In the genomic region with DNA sequence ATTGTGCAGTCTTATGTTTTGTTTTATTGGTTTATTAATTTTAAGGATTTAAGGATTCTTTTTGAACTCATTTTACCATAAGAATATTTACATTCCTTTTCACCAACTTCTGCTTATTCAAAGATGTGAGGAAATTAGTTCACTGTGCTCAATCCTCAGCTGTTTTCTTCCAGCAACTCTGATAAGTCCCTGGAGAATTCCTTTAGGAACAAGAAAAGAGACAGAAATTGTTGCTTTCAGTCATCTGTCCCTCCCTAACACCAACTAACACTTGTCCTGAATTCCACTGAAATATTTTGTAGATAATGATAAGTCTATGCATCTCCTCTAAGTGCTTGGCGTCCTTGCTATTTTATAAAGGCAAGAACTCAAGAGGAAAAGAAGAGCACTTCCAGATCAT, we compare ENCODE assay signal across 21 cellular contexts.
DNase-seq lines count a peak whose midpoint lies in the region; ATAC-seq, FAIRE-seq and TF ChIP-seq lines count a peak whose summit lies in the region.
"Had no signal": no experiment of that assay in that cellular context is flagged by ENCODE, and none has a peak within 500 bp of the region (broad histone marks: within the 10 kb centered on the region; RNA-seq: fewer than 3 reads in every experiment).

No MANE protein-coding gene starts in this region.

- no peaks in the 10 kb centered on the region for H3K9me2 ChIP-seq in GM23248 (ENCODE audit: insufficient read depth)

- no peak for FAIRE-seq in GM12891 (lab: Jason Lieb, UNC)
- FAIRE-seq: D721Med, HTR-8/SVneo, K562 had no signal

- ATAC-seq in GM18868 (IDR thresholded peaks at IDR 0.05; ENCODE audit: unreplicated experiment) = no peak
- ATAC-seq: HCT116, K562 had no signal

- no peak overlapping the region for H2BK15ac ChIP-seq in neuronal stem cell (ENCODE audit: low read length)

- H2BK5ac ChIP-seq in neuronal stem cell (ENCODE audit: low read length) = no peak overlapping the region

- WGBS in GM23248 (ENCODE audit: low coverage in 1 of 2, low lambda C conversion rate in 2 of 2, missing lambda C conversion rate in 2 of 2), 2 experiments = 96 to 100% methylated on average over 1 of the region's 1 CpG
- no CpG with 5 or more reads among the region's 1 CpG for WGBS in neuronal stem cell (ENCODE audit: extremely low coverage in 2 of 2, insufficient read length in 2 of 2, insufficient replicate concordance in 1 of 2), 2 donors

- H3K4ac ChIP-seq in neuronal stem cell (ENCODE audit: low read length) = no peak overlapping the region

- H3K4me2 ChIP-seq in GM23248 (ENCODE audit: unreplicated experiment) (no peak overlapping the region), neuronal stem cell (ENCODE audit: insufficient read depth, low read length, poor library complexity, severe bottlenecking) (no peak overlapping the region)

- H3K9ac ChIP-seq in GM23248 (no peak overlapping the region), neuronal stem cell (ENCODE audit: low read depth, low read length, poor library complexity) (no peak overlapping the region)

- H3K79me1 ChIP-seq in neuronal stem cell (ENCODE audit: low read depth, low read length) = peaks cover 2% of the 10 kb centered on the region

- no peak overlapping the region for H3K27ac ChIP-seq in GM23248
- no peak overlapping the region for H3K27ac ChIP-seq in neuronal stem cell (replicated peaks; ENCODE audit: low read length)

- no peak overlapping the region for H2BK120ac ChIP-seq in neuronal stem cell (ENCODE audit: low read depth, low read length)

- H3K4me3 ChIP-seq in GM23248 = no peak overlapping the region
- H3K4me3 ChIP-seq in neuronal stem cell (ENCODE audit: low read length in 2 of 2) = no peak overlapping the region
- H3K4me3 ChIP-seq: K562 had no signal

- no peak for TF ChIP-seq POLR2A in GM12891 (IDR thresholded peaks at IDR 0.05; ENCODE audit: low read depth, low read length)

- no peak overlapping the region for H3K14ac ChIP-seq in neuronal stem cell (ENCODE audit: low read length)

- H3K79me2 ChIP-seq in GM23248 (ENCODE audit: insufficient read depth) = no peaks in the 10 kb centered on the region

- H3K18ac ChIP-seq in neuronal stem cell (ENCODE audit: low read length) = no peak overlapping the region

- no peaks in the 10 kb centered on the region for H3K27me3 ChIP-seq in GM23248 (replicated peaks; ENCODE audit: insufficient read depth)
- no peaks in the 10 kb centered on the region for H3K27me3 ChIP-seq in neuronal stem cell (ENCODE audit: control insufficient read depth in 3 of 3, insufficient read depth in 3 of 3, low read depth in 1 of 3, low read length in 3 of 3)
- H3K27me3 ChIP-seq: BE2C had no signal

- H4K8ac ChIP-seq in neuronal stem cell (ENCODE audit: low read depth, low read length) = no peak overlapping the region

- H3K36me3 ChIP-seq in GM23248 (ENCODE audit: low read depth) = no peaks in the 10 kb centered on the region
- H3K36me3 ChIP-seq in neuronal stem cell (replicated peaks in 1 of 2; ENCODE audit: control insufficient read depth in 2 of 2, insufficient read depth in 2 of 2, low read length in 2 of 2) = no peaks in the 10 kb centered on the region
- H3K36me3 ChIP-seq: BE2C had no signal

- DNase-seq in GM23248 (no peak), fibroblast of peridontal ligament (ENCODE audit: extremely low read depth) (peak; percentile 32), neuronal stem cell (ENCODE audit: low spot score) (no peak), NCI-H2171 (lab: John Stamatoyannopoulos, UW) (no peak), T-helper 1 cell (no peak), GM12891 (ENCODE audit: insufficient read length, low spot score) (no peak)
- DNase-seq: BE2C; C1 segment of cervical spinal cord; Caco-2; CD4-positive, CD25-positive, alpha-beta regulatory T cell; DMS153; DMS79; GDM1; GOT3; H7; IMR-90 had no signal

- H2AK5ac ChIP-seq in neuronal stem cell (ENCODE audit: low read depth, low read length) = no peak overlapping the region

- H3K23ac ChIP-seq in neuronal stem cell (ENCODE audit: low read depth, low read length, poor library complexity) = no peak overlapping the region

- H3F3A ChIP-seq in GM23248 (ENCODE audit: insufficient read depth) = no peaks in the 10 kb centered on the region

- H3K9me3 ChIP-seq in GM23248 (ENCODE audit: low read depth) = no peaks in the 10 kb centered on the region
- peaks cover 0 to 2% of the 10 kb centered on the region in 2 donors for H3K9me3 ChIP-seq in neuronal stem cell (replicated peaks in 1 of 2; ENCODE audit: control insufficient read depth in 2 of 2, insufficient read depth in 1 of 2, low read depth in 1 of 2, low read length in 2 of 2)
- H3K9me3 ChIP-seq: BE2C had no signal

- H3K4me1 ChIP-seq in GM23248 (ENCODE audit: insufficient read depth) (no peaks in the 10 kb centered on the region), neuronal stem cell (ENCODE audit: control insufficient read depth in 2 of 2, insufficient read depth in 1 of 2, low read depth in 1 of 2, low read length in 2 of 2) (peaks cover 2 to 3% of the 10 kb centered on the region in 2 donors)
- H3K4me1 ChIP-seq: BE2C had no signal

- in situ Hi-C loops in GM23248 (cut with MboI) = no loop called here

- no peaks in the 10 kb centered on the region for H4K20me1 ChIP-seq in GM23248 (ENCODE audit: insufficient read depth)

- H2BK12ac ChIP-seq in neuronal stem cell (ENCODE audit: low read length) = no peak overlapping the region

- H4K91ac ChIP-seq in neuronal stem cell (ENCODE audit: low read depth, low read length, poor library complexity) = no peak overlapping the region

- peak overlapping the region; percentile 38; the same call in 1 of the 2 replicates for H2AFZ ChIP-seq in GM23248
- H2AFZ ChIP-seq in neuronal stem cell (ENCODE audit: low read length) = peak overlapping the region; percentile 17

TF ChIP-seq in GM12891, 5 proteins besides CTCF, POLR2A, EP300 and RAD21:
- TF ChIP-seq PAX5 (IDR thresholded peaks at IDR 0.05; ENCODE audit: insufficient read depth, low read length, severe bottlenecking) (no peak), TAF1 (IDR thresholded peaks at IDR 0.05; ENCODE audit: low read depth, low read length) (no peak), SPI1 (IDR thresholded peaks at IDR 0.05; ENCODE audit: low read depth, low read length) (no peak), POLR2AphosphoS5 (IDR thresholded peaks at IDR 0.05; ENCODE audit: low read depth, low read length) (no peak), POU2F2 (IDR thresholded peaks at IDR 0.05; ENCODE audit: low read depth, low read length) (no peak)
